ENCODE assay signal across 9 cellular contexts in the genomic region with DNA sequence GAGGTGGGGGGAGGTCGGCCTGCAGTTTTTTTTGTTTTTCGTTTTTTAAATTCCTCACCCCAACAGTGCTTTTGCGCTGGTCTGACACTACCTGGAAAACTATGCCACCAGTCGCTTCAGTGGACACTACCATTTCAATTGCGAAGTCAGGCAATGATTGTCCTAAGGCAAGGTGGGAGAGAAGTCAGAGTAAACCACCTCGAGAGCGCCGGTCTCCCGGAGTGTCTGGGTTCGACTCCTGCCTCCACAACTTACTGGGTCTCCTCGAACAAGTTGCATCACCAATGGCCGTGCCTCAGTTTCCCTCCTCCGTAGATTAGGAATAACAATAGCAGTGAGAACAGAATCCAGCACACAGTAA. TPM values are rescaled to one million over a fixed set of nuclear protein-coding genes. Genes with fewer than 3 reads are reported as not detected.
DNase-seq lines count a peak whose midpoint lies in the region; ATAC-seq lines count a peak whose summit lies in the region.
"Had no signal": no experiment of that assay in that cellular context is flagged by ENCODE, and none has a peak within 500 bp of the region (broad histone marks: within the 10 kb centered on the region; RNA-seq: fewer than 3 reads in every experiment).

No MANE protein-coding gene starts in this region.

- H3K4me1 ChIP-seq in duodenal mucosa (ENCODE audit: control insufficient read depth in 1 of 2, insufficient read depth in 2 of 2, low read length in 2 of 2) (peaks cover 16 to 27% of the 10 kb centered on the region in 2 donors), mucosa of rectum (ENCODE audit: control insufficient read depth in 2 of 2, insufficient read depth in 2 of 2, low read length in 2 of 2) (peaks cover 15 to 24% of the 10 kb centered on the region in 2 donors), urinary bladder (ENCODE audit: insufficient read depth) (no peaks in the 10 kb centered on the region)

- peak overlapping the region; percentile 79 to 80 for H3K4me3 ChIP-seq in duodenal mucosa (ENCODE audit: low read depth in 1 of 2, low read length in 2 of 2)
- peak overlapping the region; percentile 87 to 94 for H3K4me3 ChIP-seq in mucosa of rectum (ENCODE audit: low read length in 2 of 2)
- peak overlapping the region; percentile 79 for H3K4me3 ChIP-seq in urinary bladder (ENCODE audit: low read depth, low read length)
- H3K4me3 ChIP-seq: SK-N-MC had no signal

- H3K9me3 Mint-ChIP-seq in activated naive CD4-positive, alpha-beta T cell treated with anti-CD3 and anti-CD28 coated beads, Interleukin-2, amount 10 ng/mL, durations not matched to agents 7 days and 5 days, result no peaks in the 10 kb centered on the region

- H3K36me3 ChIP-seq in duodenal mucosa (ENCODE audit: control insufficient read depth in 1 of 2, insufficient read depth in 2 of 2, low read length in 2 of 2), result no peaks in the 10 kb centered on the region
- H3K36me3 ChIP-seq in mucosa of rectum (ENCODE audit: control insufficient read depth in 2 of 2, insufficient read depth in 2 of 2, low read length in 2 of 2), result no peaks in the 10 kb centered on the region
- no peaks in the 10 kb centered on the region for H3K36me3 ChIP-seq in urinary bladder (ENCODE audit: insufficient read depth)

- peaks cover 5% of the 10 kb centered on the region for H3K4me1 Mint-ChIP-seq in activated naive CD4-positive, alpha-beta T cell treated with anti-CD3 and anti-CD28 coated beads, Interleukin-2, amount 10 ng/mL, durations not matched to agents 7 days and 5 days

- H3K9me3 ChIP-seq in duodenal mucosa (ENCODE audit: control insufficient read depth in 1 of 2, low read length in 2 of 2), result no peaks in the 10 kb centered on the region
- no peaks in the 10 kb centered on the region for H3K9me3 ChIP-seq in mucosa of rectum (ENCODE audit: control insufficient read depth in 2 of 2, low read length in 2 of 2)

- ATAC-seq in GM18511 (IDR thresholded peaks at IDR 0.05; ENCODE audit: unreplicated experiment) (no peak), HG03457 (IDR thresholded peaks at IDR 0.05; ENCODE audit: unreplicated experiment) (no peak)

- DNase-seq in activated naive CD4-positive, alpha-beta T cell treated with anti-CD3 and anti-CD28 coated beads, Interleukin-2, amount 10 ng/mL, durations not matched to agents 7 days and 5 days, result no peak
- no peak for DNase-seq in activated naive CD4-positive, alpha-beta T cell (lab: John Stamatoyannopoulos, UW)
- no peak for DNase-seq in COLO829 (ENCODE audit: low spot score)

- H3K9ac ChIP-seq in duodenal mucosa (ENCODE audit: low read depth in 1 of 2, low read length in 2 of 2), result peak overlapping the region; percentile 78 to 89
- H3K9ac ChIP-seq in mucosa of rectum (ENCODE audit: low read depth in 1 of 2, low read length in 2 of 2), result peak overlapping the region; percentile 78 to 92

- no peaks in the 10 kb centered on the region for H3K36me3 Mint-ChIP-seq in activated naive CD4-positive, alpha-beta T cell treated with anti-CD3 and anti-CD28 coated beads, Interleukin-2, amount 10 ng/mL, durations not matched to agents 7 days and 5 days

- CTCF ChIA-PET in activated naive CD4-positive, alpha-beta T cell treated with anti-CD3 and anti-CD28 coated beads, Interleukin-2, amount 10 ng/mL, durations not matched to agents 7 days and 5 days (lab: Charles Lee), result no interaction called here

- WGBS in urinary bladder, result 48% methylated on average over 13 of the region's 13 CpGs

- H3K27ac ChIP-seq in duodenal mucosa (ENCODE audit: low read depth, low read length), result peak overlapping the region; percentile 8
- peak overlapping the region; percentile 82 for H3K27ac ChIP-seq in mucosa of rectum (ENCODE audit: low read depth in 2 of 2, low read length in 2 of 2)
- H3K27ac ChIP-seq in urinary bladder (ENCODE audit: low read depth), result no peak overlapping the region
- H3K27ac ChIP-seq: SK-N-MC had no signal

- H3K27me3 ChIP-seq in duodenal mucosa (ENCODE audit: control insufficient read depth in 1 of 2, insufficient read depth in 2 of 2, low read length in 2 of 2) (no peaks in the 10 kb centered on the region), mucosa of rectum (ENCODE audit: control insufficient read depth in 2 of 2, insufficient read depth in 2 of 2, low read length in 2 of 2) (no peaks in the 10 kb centered on the region)

- peak overlapping the region; percentile 17 for H3K4me3 Mint-ChIP-seq in activated naive CD4-positive, alpha-beta T cell treated with anti-CD3 and anti-CD28 coated beads, Interleukin-2, amount 10 ng/mL, durations not matched to agents 7 days and 5 days

- no peak overlapping the region for H3K27ac Mint-ChIP-seq in activated naive CD4-positive, alpha-beta T cell treated with anti-CD3 and anti-CD28 coated beads, Interleukin-2, amount 10 ng/mL, durations not matched to agents 7 days and 5 days

- H3K27me3 Mint-ChIP-seq in activated naive CD4-positive, alpha-beta T cell treated with anti-CD3 and anti-CD28 coated beads, Interleukin-2, amount 10 ng/mL, durations not matched to agents 7 days and 5 days, result peaks cover 57% of the 10 kb centered on the region

RNA-seq across cellular contexts. Expression of gene SLC44A3, which starts 0.6 kb away (rescaled TPM):
- 11.8 TPM for total RNA-seq in urinary bladder
- polyA plus RNA-seq in urinary bladder, result 9.4 TPM
